Comparison of ENCODE assay signal across 18 cellular contexts in genomic region chr10:12750526-12751201, GRCh38.
"Had no signal": no experiment of that assay in that cellular context is flagged by ENCODE, and none has a peak within 500 bp of the region (broad histone marks: within the 10 kb centered on the region; RNA-seq: fewer than 3 reads in every experiment).

No MANE protein-coding gene starts in this region.

- H3K27ac ChIP-seq: breast epithelium, esophagus squamous epithelium, neural progenitor cell, right lobe of liver, SK-N-MC, spleen, tibial nerve had no signal

- H3K4me1 ChIP-seq: breast epithelium, esophagus squamous epithelium, right lobe of liver, tibial nerve had no signal

- H3K27me3 ChIP-seq: breast epithelium, esophagus squamous epithelium, neural progenitor cell, right lobe of liver, spleen, tibial nerve had no signal

- H3K4me1 Mint-ChIP-seq: activated CD4-positive, alpha-beta T cell treated with anti-CD3 and anti-CD28 coated beads, Interleukin-2, amount 10 ng/mL, durations not matched to agents 24 days and 14 days; activated naive CD4-positive, alpha-beta T cell treated with anti-CD3 and anti-CD28 coated beads, Interleukin-2, amount 10 ng/mL, durations not matched to agents 7 days and 5 days; WTC11 had no signal

- H3K27ac Mint-ChIP-seq: activated CD4-positive, alpha-beta T cell treated with anti-CD3 and anti-CD28 coated beads, Interleukin-2, amount 10 ng/mL, durations not matched to agents 24 days and 14 days; activated naive CD4-positive, alpha-beta T cell treated with anti-CD3 and anti-CD28 coated beads, Interleukin-2, amount 10 ng/mL, durations not matched to agents 7 days and 5 days; activated T-helper 1 cell treated with anti-CD3 and anti-CD28 coated beads, Interleukin-12 subunit alpha, Interleukin-12 subunit beta, Interleukin-2, Interleukin-4 antibody, amounts not matched to agents 30 ng/mL and 10 ng/mL and 1 ng/mL, durations not matched to agents 14 hours and 24 hours and 36 hours; neural progenitor cell; stimulated activated naive B cell treated with anti-CD40 and anti-IgM and Interleukin-4, amounts not matched to agents 10 μg/mL and 1 μg/mL and 100 μg/mL, for 72 hours; WTC11 had no signal

- H3K9ac ChIP-seq: neural progenitor cell had no signal

- H3K36me3 Mint-ChIP-seq: activated naive CD4-positive, alpha-beta T cell treated with anti-CD3 and anti-CD28 coated beads, Interleukin-2, amount 10 ng/mL, durations not matched to agents 7 days and 5 days; WTC11 had no signal

- ATAC-seq: left ventricle myocardium superior; right lobe of liver; stimulated activated naive B cell treated with anti-CD40 and anti-IgM and Interleukin-4, amounts not matched to agents 10 μg/mL and 1 μg/mL and 100 μg/mL, for 72 hours; WTC11 had no signal

- H3K4me3 ChIP-seq: breast epithelium, esophagus squamous epithelium, neural progenitor cell, right lobe of liver, SK-N-MC, spleen, tibial nerve had no signal

- H3K27me3 Mint-ChIP-seq: activated CD4-positive, alpha-beta T cell treated with anti-CD3 and anti-CD28 coated beads, Interleukin-2, amount 10 ng/mL, durations not matched to agents 24 days and 14 days; activated naive CD4-positive, alpha-beta T cell treated with anti-CD3 and anti-CD28 coated beads, Interleukin-2, amount 10 ng/mL, durations not matched to agents 7 days and 5 days; stimulated activated naive B cell treated with anti-CD40 and anti-IgM and Interleukin-4, amounts not matched to agents 10 μg/mL and 1 μg/mL and 100 μg/mL, for 72 hours had no signal

- H3K4me2 ChIP-seq: neural progenitor cell had no signal

- H3K9me3 Mint-ChIP-seq: activated CD4-positive, alpha-beta T cell treated with anti-CD3 and anti-CD28 coated beads, Interleukin-2, amount 10 ng/mL, durations not matched to agents 24 days and 14 days; activated naive CD4-positive, alpha-beta T cell treated with anti-CD3 and anti-CD28 coated beads, Interleukin-2, amount 10 ng/mL, durations not matched to agents 7 days and 5 days; activated T-helper 1 cell treated with anti-CD3 and anti-CD28 coated beads, Interleukin-12 subunit alpha, Interleukin-12 subunit beta, Interleukin-2, Interleukin-4 antibody, amounts not matched to agents 30 ng/mL and 10 ng/mL and 1 ng/mL, durations not matched to agents 14 hours and 24 hours and 36 hours; neural progenitor cell; stimulated activated naive B cell treated with anti-CD40 and anti-IgM and Interleukin-4, amounts not matched to agents 10 μg/mL and 1 μg/mL and 100 μg/mL, for 72 hours had no signal

- H2AFZ ChIP-seq: neural progenitor cell had no signal

- FAIRE-seq: frontal cortex, keratinocyte had no signal

- H3K4me3 Mint-ChIP-seq: activated CD4-positive, alpha-beta T cell treated with anti-CD3 and anti-CD28 coated beads, Interleukin-2, amount 10 ng/mL, durations not matched to agents 24 days and 14 days; activated naive CD4-positive, alpha-beta T cell treated with anti-CD3 and anti-CD28 coated beads, Interleukin-2, amount 10 ng/mL, durations not matched to agents 7 days and 5 days; activated T-helper 1 cell treated with anti-CD3 and anti-CD28 coated beads, Interleukin-12 subunit alpha, Interleukin-12 subunit beta, Interleukin-2, Interleukin-4 antibody, amounts not matched to agents 30 ng/mL and 10 ng/mL and 1 ng/mL, durations not matched to agents 14 hours and 24 hours and 36 hours; neural progenitor cell; stimulated activated naive B cell treated with anti-CD40 and anti-IgM and Interleukin-4, amounts not matched to agents 10 μg/mL and 1 μg/mL and 100 μg/mL, for 72 hours; WTC11 had no signal

- H3K36me3 ChIP-seq: breast epithelium, esophagus squamous epithelium, neural progenitor cell, right lobe of liver, tibial nerve had no signal

- H3K9me3 ChIP-seq: breast epithelium, esophagus squamous epithelium, right lobe of liver, spleen, tibial nerve had no signal

- DNase-seq: activated CD4-positive, alpha-beta T cell treated with anti-CD3 and anti-CD28 coated beads, Interleukin-2, amount 10 ng/mL, durations not matched to agents 24 days and 14 days; activated naive CD4-positive, alpha-beta T cell treated with anti-CD3 and anti-CD28 coated beads, Interleukin-2, amount 10 ng/mL, durations not matched to agents 7 days and 5 days; amniotic stem cell; esophagus squamous epithelium; left ventricle myocardium superior; mesenchymal stem cell; right lobe of liver; spleen; stimulated activated CD4-positive, alpha-beta T cell treated with anti-CD3 and anti-CD28 coated beads, Interleukin-1b, Interleukin-23, amount 100 ng/mL, for 48 hours; stimulated activated naive B cell treated with anti-CD40 and anti-IgM and Interleukin-4, amounts not matched to agents 10 μg/mL and 1 μg/mL and 100 μg/mL, for 72 hours had no signal
